In genomic region chr2:200615247-200615646, GRCh38 we compare ENCODE assay signal across 11 cellular contexts. TPM values are rescaled to one million over a fixed set of nuclear protein-coding genes. Genes with fewer than 3 reads are reported as not detected.
A peak's percentile ranks its signal among the peaks of the same experiment; 100 is the strongest.
DNase-seq lines count a peak whose midpoint lies in the region; TF ChIP-seq lines count a peak whose summit lies in the region.
"Had no signal": no experiment of that assay in that cellular context is flagged by ENCODE, and none has a peak within 500 bp of the region (broad histone marks: within the 10 kb centered on the region; RNA-seq: fewer than 3 reads in every experiment).

No MANE protein-coding gene starts in this region.

- peak overlapping the region; percentile 57 to 89 (median 79) for H3K27ac ChIP-seq in adrenal gland

- WGBS in adrenal gland, 4 donors, result 75 to 94% (median 89%) methylated on average over 1 of the region's 1 CpG

- TF ChIP-seq CTCF in adrenal gland (IDR thresholded peaks at IDR 0.05), result peak in 3 of 6 experiments; percentile 26 to 43 (median 31)

- TF ChIP-seq POLR2A in adrenal gland (IDR thresholded peaks at IDR 0.05), result no peak

- no peaks in the 10 kb centered on the region for H3K27me3 ChIP-seq in adrenal gland

- H3K4me3 ChIP-seq in adrenal gland, result no peak overlapping the region

- H3K9me3 ChIP-seq in adrenal gland (replicated peaks in 1 of 3), result no peaks in the 10 kb centered on the region

- intact Hi-C loops in adrenal gland (cut with DNase I), result no loop called here

- peaks cover 0 to 54% of the 10 kb centered on the region in 2 donors for H3K36me3 ChIP-seq in adrenal gland (replicated peaks in 1 of 2)

- H3K4me1 ChIP-seq in adrenal gland (replicated peaks in 1 of 2), result peaks cover 32 to 50% of the 10 kb centered on the region in 2 donors

- DNase-seq in Daoy (ENCODE audit: low read depth), result peak; percentile 86
- peak; percentile 72 for DNase-seq in HS-27A (ENCODE audit: low read depth)
- DNase-seq in adrenal gland, result peak in 5 of 7 donors; percentile 36 to 49 (median 44)
- DNase-seq in kidney glomerular epithelial cell (lab: John Stamatoyannopoulos, UW), result peak; percentile 72
- no peak for DNase-seq in NCI-H2227 treated with DMSO at 0.1 percent for 48 hours (lab: John Stamatoyannopoulos, UW)
- no peak for DNase-seq in NCI-H748 treated with DMSO at 0.1 percent for 48 hours (lab: John Stamatoyannopoulos, UW)
- DNase-seq in NCI-H2171 (lab: John Stamatoyannopoulos, UW), result no peak
- no peak for DNase-seq in SHP77 (lab: John Stamatoyannopoulos, UW)
- DNase-seq: DMS79; effector CD4-positive, alpha-beta T cell had no signal

RNA-seq across cellular contexts. Expression of gene AOX1, which starts 29.4 kb away (rescaled TPM):
- total RNA-seq in Daoy (2014; rRNA removed; shearing (Covaris generic)), result 2.3 and 11.7 TPM in 2 replicates
- 1,000 to 10,000 TPM in 2 of 8 donors, 100 to 1,000 TPM in 6; 650 to 1,121 (median 899) TPM for total RNA-seq in adrenal gland
- 100 to 1,000 TPM; 101 to 406 (median 127) TPM for polyA plus RNA-seq in adrenal gland
- total RNA-seq: mononuclear cell had no signal

Comparison
In these comparisons a context has a peak if more than half of its experiments do, and no peak if none do; other contexts are left out.
1. DNase-seq: peak in Daoy (single experiment), HS-27A (single experiment), adrenal gland (5 of 7) and kidney glomerular epithelial cell (single experiment); none in NCI-H2227 treated with DMSO at 0.1 percent for 48 hours (single experiment), NCI-H748 treated with DMSO at 0.1 percent for 48 hours (single experiment), NCI-H2171 (single experiment) and SHP77 (0 of 2).
2. RNA of gene AOX1, which starts 29.4 kb away (total RNA-seq): 650 to 1,121 TPM in adrenal gland; 2.3 to 11.7 TPM in Daoy; every median in the first group is over 10 times any median in the second.